In the genomic region with DNA sequence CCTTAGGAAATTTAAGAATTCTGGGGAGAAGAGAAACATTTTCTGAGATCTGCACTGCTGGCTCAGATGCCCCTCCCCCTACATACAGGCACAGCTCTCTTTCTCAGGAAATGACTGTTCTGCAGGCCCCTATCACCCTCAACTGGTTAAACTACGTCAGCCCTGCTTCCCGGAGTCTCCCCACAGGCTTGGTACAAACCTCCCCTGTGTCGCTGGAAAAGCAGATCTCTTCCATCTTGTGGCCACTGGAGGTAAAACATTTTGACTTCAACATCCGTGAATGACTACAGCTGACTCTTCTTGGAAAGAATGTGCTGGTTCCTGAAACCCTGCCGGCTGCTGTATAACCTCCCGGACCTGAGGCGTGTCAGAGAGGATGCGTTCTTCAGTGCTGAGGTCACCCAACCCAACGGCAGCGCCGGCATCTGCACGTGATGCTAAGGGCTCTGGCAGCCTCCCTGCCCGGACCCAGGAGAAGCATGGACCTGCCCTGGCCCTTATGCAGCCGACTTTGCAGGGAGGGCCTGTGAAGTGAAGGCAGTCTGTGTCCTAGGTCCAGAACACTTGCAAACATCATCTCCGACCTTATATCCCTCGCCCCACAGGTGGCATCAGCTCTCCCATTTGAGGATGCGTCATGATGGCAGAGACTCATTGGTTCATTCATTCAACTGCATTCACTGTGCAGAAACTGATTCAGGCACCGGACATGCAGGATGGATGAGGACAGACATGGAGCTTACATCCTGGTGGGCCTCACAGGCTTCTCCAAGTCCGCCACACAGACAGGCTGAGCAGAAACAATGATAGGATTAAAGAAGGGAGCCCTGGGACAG, we compare ENCODE assay signal across 8 cellular contexts.
DNase-seq lines count a peak whose midpoint lies in the region; ATAC-seq and TF ChIP-seq lines count a peak whose summit lies in the region.

No MANE protein-coding gene starts in this region.

- H3K9me3 ChIP-seq in mucosa of descending colon: no peaks in the 10 kb centered on the region

- H3K27ac ChIP-seq in epithelial cell of prostate: peak overlapping the region; percentile 97

- peak; percentile 30 for TF ChIP-seq CTCF in mucosa of descending colon (IDR thresholded peaks at IDR 0.05)

- H3K36me3 ChIP-seq in mucosa of descending colon (ENCODE audit: low read depth): no peaks in the 10 kb centered on the region

- intact Hi-C loops in mucosa of descending colon (cut with DNase I, micrococcal nuclease): loop anchor here in 1 of 2 donors (1.0 kb wide), 1 partner anchor 209 kb away; no protein-coding TSS in a partner anchor

- ATAC-seq in GM19043 (IDR thresholded peaks at IDR 0.05; ENCODE audit: low read depth, unreplicated experiment) (peak; percentile 51), mucosa of descending colon (peak; percentile 85)

- H3K4me3 ChIP-seq in mucosa of descending colon: no peak overlapping the region

- DNase-seq in AML-193 (lab: John Stamatoyannopoulos, UW) (peak; percentile 72 to 79), HK-2 (ENCODE audit: unreplicated experiment) (peak; percentile 95), NOMO-1 (lab: John Stamatoyannopoulos, UW; ENCODE audit: unreplicated experiment in 2 of 2) (peak; percentile 10 to 64), epithelial cell of prostate (ENCODE audit: low read depth, low spot score) (peak; percentile 95), mucosa of descending colon (peak; percentile 72 to 85 (median 74))
- peak; percentile 86 for DNase-seq in activated CD8-positive, alpha-beta memory T cell treated with anti-CD3 and anti-CD28 coated beads, Interleukin-2, amount 50 U/mL, for 48 hours
- DNase-seq in stimulated activated CD8-positive, alpha-beta memory T cell treated with anti-CD3 and anti-CD28 coated beads, Interleukin-2, amount 100 ng/mL, for 48 hours (ENCODE audit: low read depth in 2 of 2): peak; percentile 60 to 73

- H3K4me1 ChIP-seq in mucosa of descending colon (ENCODE audit: low read depth): peaks cover 4% of the 10 kb centered on the region

Comparison
In these comparisons a context has a peak if more than half of its experiments do, and no peak if none do; other contexts are left out.
1. DNase-seq: peak in every context shown above with its lines; median percentile 95 in HK-2; 95 in epithelial cell of prostate; 86 in activated CD8-positive, alpha-beta memory T cell treated with anti-CD3 and anti-CD28 coated beads, Interleukin-2, amount 50 U/mL, for 48 hours; 76 in AML-193; 74 in mucosa of descending colon; 66 in stimulated activated CD8-positive, alpha-beta memory T cell treated with anti-CD3 and anti-CD28 coated beads, Interleukin-2, amount 100 ng/mL, for 48 hours; 37 in NOMO-1.